1 cellular context compared by ENCODE assay signal in genomic region chr4:93018243-93018642, GRCh38.
TF ChIP-seq lines count a peak whose summit lies in the region.

No MANE protein-coding gene starts in this region.

TF ChIP-seq in HepG2, 621 proteins besides CTCF, POLR2A, EP300 and RAD21 (continued from another document):
- TF ChIP-seq POLR2G (IDR thresholded peaks at IDR 0.05; ENCODE audit: low read depth, low read length) (no peak), KDM4B (CRISPR knock-in tag; IDR thresholded peaks at IDR 0.05) (no peak), ZBTB39 (CRISPR knock-in tag; IDR thresholded peaks at IDR 0.05) (no peak), ZNF788 (CRISPR knock-in tag; IDR thresholded peaks at IDR 0.05; ENCODE audit: borderline replicate concordance) (no peak), NFATC3 (CRISPR knock-in tag; IDR thresholded peaks at IDR 0.05) (no peak)
TF ChIP-seq in HepG2: peak in this region for 0.
